Comparison of ENCODE assay signal across 18 cellular contexts in the genomic region with DNA sequence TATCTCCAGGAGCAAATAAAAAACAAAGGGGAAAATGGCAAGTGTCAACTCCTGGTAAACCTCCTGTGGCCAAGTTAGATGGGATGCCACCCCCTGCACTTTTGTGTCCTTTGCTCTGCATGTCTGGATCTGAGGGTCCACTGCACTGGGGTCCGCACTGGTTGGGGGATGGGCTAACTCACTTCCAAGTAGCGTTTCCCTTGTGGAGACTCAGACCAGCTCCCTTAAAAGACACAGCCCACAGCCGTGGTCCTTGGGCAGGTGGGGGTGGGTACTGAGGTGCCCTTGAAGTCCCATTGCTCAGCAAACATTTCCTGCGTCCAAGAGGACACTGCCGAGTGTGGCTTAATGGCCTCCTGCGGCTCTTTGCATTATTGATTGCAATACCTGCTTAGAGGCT.
DNase-seq lines count a peak whose midpoint lies in the region; ATAC-seq and TF ChIP-seq lines count a peak whose summit lies in the region.
"Had no signal": no experiment of that assay in that cellular context is flagged by ENCODE, and none has a peak within 500 bp of the region (broad histone marks: within the 10 kb centered on the region; RNA-seq: fewer than 3 reads in every experiment).

No MANE protein-coding gene starts in this region.

- H3K4me2 ChIP-seq in neuronal stem cell (ENCODE audit: insufficient read depth, low read length, poor library complexity, severe bottlenecking): no peak overlapping the region
- H3K4me2 ChIP-seq: A549 had no signal

- peaks cover 2% of the 10 kb centered on the region for H3K9me3 Mint-ChIP-seq in endodermal cell
- H3K9me3 Mint-ChIP-seq: CD4-positive, alpha-beta T cell; HFFc6 had no signal

- H3K23ac ChIP-seq in neuronal stem cell (ENCODE audit: low read depth, low read length, poor library complexity): no peak overlapping the region

- no peak overlapping the region for H2AK5ac ChIP-seq in neuronal stem cell (ENCODE audit: low read depth, low read length)

- no peak overlapping the region for H3K9ac ChIP-seq in endodermal cell (ENCODE audit: extremely low read depth, low read length, poor library complexity, severe bottlenecking)
- H3K9ac ChIP-seq in neuronal stem cell (ENCODE audit: low read depth, low read length, poor library complexity): no peak overlapping the region

- no peak overlapping the region for H3K4me3 Mint-ChIP-seq in endodermal cell
- H3K4me3 Mint-ChIP-seq: CD4-positive, alpha-beta T cell; HFFc6 had no signal

- 17 to 62% methylated on average over 2 to 6 of the region's 6 CpGs for WGBS in endodermal cell (ENCODE audit: insufficient coverage in 1 of 2, insufficient read length in 1 of 2), 2 experiments
- no CpG with 5 or more reads among the region's 6 CpGs for WGBS in neuronal stem cell (ENCODE audit: extremely low coverage in 2 of 2, insufficient read length in 2 of 2, insufficient replicate concordance in 1 of 2), 2 donors

- H3K9me3 ChIP-seq in endodermal cell (ENCODE audit: control insufficient read depth, low read length) (peaks cover 5% of the 10 kb centered on the region), neuronal stem cell (replicated peaks in 1 of 2; ENCODE audit: control insufficient read depth in 2 of 2, insufficient read depth in 1 of 2, low read depth in 1 of 2, low read length in 2 of 2) (no peaks in the 10 kb centered on the region)
- H3K9me3 ChIP-seq: A549 had no signal

- H3K27ac ChIP-seq in endodermal cell (ENCODE audit: low read depth, low read length) (no peak overlapping the region), neuronal stem cell (replicated peaks; ENCODE audit: low read length) (no peak overlapping the region)
- H3K27ac ChIP-seq: 22Rv1, A549, C4-2B had no signal

- no peak overlapping the region for H3K27ac Mint-ChIP-seq in endodermal cell
- H3K27ac Mint-ChIP-seq: CD4-positive, alpha-beta T cell; HFFc6 had no signal

- H3K79me1 ChIP-seq in neuronal stem cell (ENCODE audit: low read depth, low read length): no peaks in the 10 kb centered on the region

- H2BK15ac ChIP-seq in neuronal stem cell (ENCODE audit: low read length): no peak overlapping the region

- peaks cover 2% of the 10 kb centered on the region for H3K27me3 Mint-ChIP-seq in endodermal cell (ENCODE audit: insufficient read depth)

- H3K36me3 Mint-ChIP-seq in endodermal cell (ENCODE audit: low read depth): no peaks in the 10 kb centered on the region

- H3K27me3 ChIP-seq in endodermal cell (ENCODE audit: control insufficient read depth, insufficient read depth, low read length, poor library complexity, severe bottlenecking) (no peaks in the 10 kb centered on the region), neuronal stem cell (ENCODE audit: control insufficient read depth in 3 of 3, insufficient read depth in 3 of 3, low read depth in 1 of 3, low read length in 3 of 3) (peaks cover 0 to 14% (median 0%) of the 10 kb centered on the region in 3 experiments)

- H4K8ac ChIP-seq in neuronal stem cell (ENCODE audit: low read depth, low read length): no peak overlapping the region

- no peak overlapping the region for H2AFZ ChIP-seq in neuronal stem cell (ENCODE audit: low read length)

- TF ChIP-seq CTCF in endodermal cell (conservative IDR thresholded peaks at IDR 0.05): no peak

- no peak overlapping the region for H3K4ac ChIP-seq in neuronal stem cell (ENCODE audit: low read length)

- H3K4me1 ChIP-seq in endodermal cell (ENCODE audit: control insufficient read depth, insufficient read depth, low read length) (no peaks in the 10 kb centered on the region), neuronal stem cell (ENCODE audit: control insufficient read depth in 2 of 2, insufficient read depth in 1 of 2, low read depth in 1 of 2, low read length in 2 of 2) (peaks cover 0 to 5% of the 10 kb centered on the region in 2 donors)
- H3K4me1 ChIP-seq: A549 had no signal

- no peak overlapping the region for H2BK5ac ChIP-seq in neuronal stem cell (ENCODE audit: low read length)

- H3K14ac ChIP-seq in neuronal stem cell (ENCODE audit: low read length): no peak overlapping the region

- ATAC-seq in GM19023 (IDR thresholded peaks at IDR 0.05; ENCODE audit: unreplicated experiment): no peak
- ATAC-seq: A549, HCT116 had no signal

- H2BK12ac ChIP-seq in neuronal stem cell (ENCODE audit: low read length): no peak overlapping the region

- no peak overlapping the region for H4K91ac ChIP-seq in neuronal stem cell (ENCODE audit: low read depth, low read length, poor library complexity)

- H3K36me3 ChIP-seq in endodermal cell (ENCODE audit: control insufficient read depth, insufficient read depth, low read length) (no peaks in the 10 kb centered on the region), neuronal stem cell (replicated peaks in 1 of 2; ENCODE audit: control insufficient read depth in 2 of 2, insufficient read depth in 2 of 2, low read length in 2 of 2) (no peaks in the 10 kb centered on the region)

- H2BK120ac ChIP-seq in neuronal stem cell (ENCODE audit: low read depth, low read length): no peak overlapping the region

- DNase-seq in NCI-H146 (lab: John Stamatoyannopoulos, UW): peak; percentile 30
- DNase-seq in NCI-H146 treated with DMSO at 0.1 percent for 48 hours (lab: John Stamatoyannopoulos, UW; ENCODE audit: unreplicated experiment): no peak
- peak; percentile 44 for DNase-seq in endodermal cell
- no peak for DNase-seq in neuronal stem cell (ENCODE audit: low spot score)
- no peak for DNase-seq in activated naive CD4-positive, alpha-beta T cell treated with anti-CD3 and anti-CD28 coated beads, Interleukin-2, amount 50 U/mL, for 16 hours
- DNase-seq in COLO668 (lab: John Stamatoyannopoulos, UW; ENCODE audit: unreplicated experiment): no peak
- DNase-seq: AML-193; CD4-positive, alpha-beta T cell; DMS153; DMS79; GDM1; HFFc6; IMR-90 had no signal

- H3K18ac ChIP-seq in neuronal stem cell (ENCODE audit: low read length): peak overlapping the region; percentile 65

- H3K4me3 ChIP-seq in endodermal cell (ENCODE audit: low read length) (no peak overlapping the region), neuronal stem cell (ENCODE audit: low read length in 2 of 2) (no peak overlapping the region)
- H3K4me3 ChIP-seq: A549 had no signal

- peaks cover 12% of the 10 kb centered on the region for H3K4me1 Mint-ChIP-seq in endodermal cell

Comparison
In these comparisons a context has a peak if more than half of its experiments do, and no peak if none do; other contexts are left out.
1. DNase-seq: peak in NCI-H146 (single experiment) and endodermal cell (single experiment); none in NCI-H146 treated with DMSO at 0.1 percent for 48 hours (single experiment), neuronal stem cell (single experiment), activated naive CD4-positive, alpha-beta T cell treated with anti-CD3 and anti-CD28 coated beads, Interleukin-2, amount 50 U/mL, for 16 hours (single experiment) and COLO668 (single experiment).